9 cellular contexts compared by ENCODE assay signal in genomic region chr17:82917656-82918345, GRCh38.
A peak's percentile ranks its signal among the peaks of the same experiment; 100 is the strongest.
DNase-seq lines count a peak whose midpoint lies in the region; ATAC-seq and TF ChIP-seq lines count a peak whose summit lies in the region.
"Had no signal": no experiment of that assay in that cellular context is flagged by ENCODE, and none has a peak within 500 bp of the region (broad histone marks: within the 10 kb centered on the region; RNA-seq: fewer than 3 reads in every experiment).

No MANE protein-coding gene starts in this region.

- H3K27ac ChIP-seq in VCaP: no peak overlapping the region
- no peak overlapping the region for H3K27ac ChIP-seq in tibial artery

- peak overlapping the region in 1 of 2 donors; percentile 25 for H3K27ac Mint-ChIP-seq in stimulated activated naive CD8-positive, alpha-beta T cell treated with anti-CD3 and anti-CD28 coated beads, Interleukin-15, amount 100 ng/mL, for 72 hours
- H3K27ac Mint-ChIP-seq: T-helper 1 cell treated with Interleukin-12 subunit alpha and Interleukin-12 subunit beta and Interleukin-4 antibody, amounts not matched to agents 30 μg/mL and 1 μg/mL, for 36 hours had no signal

- H3K4me1 Mint-ChIP-seq in stimulated activated naive CD8-positive, alpha-beta T cell treated with anti-CD3 and anti-CD28 coated beads, Interleukin-15, amount 100 ng/mL, for 72 hours: peaks cover 10% of the 10 kb centered on the region

- ATAC-seq in stimulated activated naive CD8-positive, alpha-beta T cell treated with anti-CD3 and anti-CD28 coated beads, Interleukin-15, amount 100 ng/mL, for 72 hours: peak; percentile 64
- ATAC-seq in GM18868 (IDR thresholded peaks at IDR 0.05; ENCODE audit: unreplicated experiment): no peak

- DNase-seq in SKM-1 treated with dmso at 0.1 percent for 144 hours (lab: John Stamatoyannopoulos, UW; ENCODE audit: unreplicated experiment) (peak; percentile 3), SKM-1 (lab: John Stamatoyannopoulos, UW; ENCODE audit: unreplicated experiment) (no peak), fibroblast of mammary gland (ENCODE audit: low read depth) (no peak), tibial artery (no peak), OCI-M2 (lab: John Stamatoyannopoulos, UW; ENCODE audit: unreplicated experiment) (no peak)
- peak; percentile 24 to 33 for DNase-seq in stimulated activated naive CD8-positive, alpha-beta T cell treated with anti-CD3 and anti-CD28 coated beads, Interleukin-15, amount 100 ng/mL, for 72 hours

- intact Hi-C loops in tibial artery (cut with DNase I; ENCODE audit: low total_unique reads): no loop called here

- no peaks in the 10 kb centered on the region for H3K27me3 Mint-ChIP-seq in stimulated activated naive CD8-positive, alpha-beta T cell treated with anti-CD3 and anti-CD28 coated beads, Interleukin-15, amount 100 ng/mL, for 72 hours

- TF ChIP-seq CTCF in VCaP (conservative IDR thresholded peaks at IDR 0.05) (peak; percentile 27), fibroblast of mammary gland (conservative IDR thresholded peaks at IDR 0.05; ENCODE audit: control insufficient read depth, insufficient read depth, low read depth, low read length) (peak; percentile 32), tibial artery (IDR thresholded peaks at IDR 0.05) (peak in 1 of 2 experiments; percentile 14)

- no peak overlapping the region for H3K4me3 Mint-ChIP-seq in stimulated activated naive CD8-positive, alpha-beta T cell treated with anti-CD3 and anti-CD28 coated beads, Interleukin-15, amount 100 ng/mL, for 72 hours
- H3K4me3 Mint-ChIP-seq: T-helper 1 cell treated with Interleukin-12 subunit alpha and Interleukin-12 subunit beta and Interleukin-4 antibody, amounts not matched to agents 30 μg/mL and 1 μg/mL, for 36 hours had no signal

- H3K9me3 ChIP-seq in tibial artery: no peaks in the 10 kb centered on the region

- H3K4me3 ChIP-seq in fibroblast of mammary gland (ENCODE audit: control insufficient read depth, low read depth, low read length) (no peak overlapping the region), tibial artery (no peak overlapping the region)

- no peaks in the 10 kb centered on the region for H3K9me3 Mint-ChIP-seq in stimulated activated naive CD8-positive, alpha-beta T cell treated with anti-CD3 and anti-CD28 coated beads, Interleukin-15, amount 100 ng/mL, for 72 hours
- H3K9me3 Mint-ChIP-seq: T-helper 1 cell treated with Interleukin-12 subunit alpha and Interleukin-12 subunit beta and Interleukin-4 antibody, amounts not matched to agents 30 μg/mL and 1 μg/mL, for 36 hours had no signal

- H3K27me3 ChIP-seq in tibial artery: no peaks in the 10 kb centered on the region

- peaks cover 0 to 7% (median 6%) of the 10 kb centered on the region in 4 donors for H3K4me1 ChIP-seq in tibial artery

- H3K36me3 ChIP-seq in tibial artery: peaks cover 0 to 59% (median 25%) of the 10 kb centered on the region in 3 donors

Comparison
In these comparisons a context has a peak if more than half of its experiments do, and no peak if none do; other contexts are left out.
1. DNase-seq: peak in SKM-1 treated with dmso at 0.1 percent for 144 hours (single experiment) and stimulated activated naive CD8-positive, alpha-beta T cell treated with anti-CD3 and anti-CD28 coated beads, Interleukin-15, amount 100 ng/mL, for 72 hours (2 of 2); none in SKM-1 (single experiment), fibroblast of mammary gland (single experiment), tibial artery (0 of 2) and OCI-M2 (single experiment).